8 cellular contexts compared by ENCODE assay signal in the genomic region with DNA sequence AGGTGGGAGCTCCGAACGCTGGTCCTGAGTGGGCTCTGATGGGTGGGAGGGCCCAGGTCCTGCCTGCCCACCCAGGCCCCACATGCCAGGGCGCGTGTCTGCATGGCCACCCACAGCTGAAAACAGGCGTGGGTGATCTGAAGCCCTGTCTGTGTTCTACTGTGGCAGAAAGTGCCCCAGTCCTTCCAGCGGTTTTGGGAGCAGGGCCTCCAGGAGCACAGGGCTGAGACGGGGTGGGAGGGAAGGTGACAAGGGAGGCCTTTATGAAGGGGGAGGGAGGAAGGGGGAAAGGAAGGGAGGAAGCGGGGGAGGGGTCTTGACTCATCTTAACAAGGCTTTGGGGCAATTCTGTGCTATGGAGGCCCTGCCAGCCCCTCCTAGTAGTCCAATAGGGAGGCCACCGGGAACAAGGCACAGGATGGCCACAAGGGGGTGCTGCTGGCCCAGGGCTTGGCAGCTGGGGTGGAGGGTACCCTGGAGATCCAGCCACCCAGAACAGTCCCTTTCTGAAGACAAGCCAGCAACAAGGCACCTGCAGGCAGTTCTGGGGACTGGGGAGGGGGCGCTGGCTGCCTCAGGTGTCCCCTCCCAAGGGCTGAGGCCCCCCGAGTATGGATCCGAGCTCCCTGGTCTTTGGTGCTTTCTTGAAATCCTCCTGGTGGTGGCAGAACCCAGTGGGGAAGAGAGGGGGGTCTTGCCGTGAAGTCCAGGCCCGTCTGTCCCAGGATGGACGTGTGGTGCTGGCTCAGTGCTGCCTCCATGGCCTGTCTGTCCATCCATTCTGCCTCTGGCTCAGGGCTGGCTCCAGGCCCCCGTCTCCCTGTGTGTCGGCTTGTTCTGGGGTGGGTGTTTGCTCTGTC. TPM values are rescaled to one million over a fixed set of nuclear protein-coding genes. Genes with fewer than 3 reads are reported as not detected.
DNase-seq lines count a peak whose midpoint lies in the region; ATAC-seq and TF ChIP-seq lines count a peak whose summit lies in the region.

No MANE protein-coding gene starts in this region.

- no peak for TF ChIP-seq POLR2A in esophagus squamous epithelium (IDR thresholded peaks at IDR 0.05)

- WGBS in esophagus squamous epithelium, 2 donors: 33 to 52% methylated on average over 5 to 10 of the region's 17 CpGs

- intact Hi-C loops in PC-3 (cut with micrococcal nuclease) (loop anchor here (2.0 to 5.0 kb wide), 2 partner anchors 65 to 101 kb away; no protein-coding TSS in a partner anchor), esophagus squamous epithelium (cut with DNase I) (loop anchor here (2.0 to 5.0 kb wide), 3 partner anchors 50 to 185 kb away; no protein-coding TSS in a partner anchor)

- H3K27me3 ChIP-seq in CD8-positive, alpha-beta memory T cell (ENCODE audit: insufficient read depth, low read length, poor library complexity, severe bottlenecking): no peaks in the 10 kb centered on the region
- no peaks in the 10 kb centered on the region for H3K27me3 ChIP-seq in PC-3 (ENCODE audit: low read length)
- H3K27me3 ChIP-seq in esophagus squamous epithelium: peaks cover 0 to 4% (median 0%) of the 10 kb centered on the region in 4 donors

- H3K27ac Mint-ChIP-seq in CD8-positive, alpha-beta memory T cell: no peak overlapping the region
- no peak overlapping the region for H3K27ac Mint-ChIP-seq in natural killer cell treated with Interleukin-12 subunit alpha and Interleukin-12 subunit beta and Interleukin-15 and Interleukin-18, amount 100 ng/mL, for 72 hours

- no peaks in the 10 kb centered on the region for H3K9me3 ChIP-seq in CD8-positive, alpha-beta memory T cell (ENCODE audit: low read length)
- H3K9me3 ChIP-seq in PC-3 (ENCODE audit: low read length) (no peaks in the 10 kb centered on the region), esophagus squamous epithelium (no peaks in the 10 kb centered on the region)

- no peaks in the 10 kb centered on the region for H3F3A ChIP-seq in PC-3 (ENCODE audit: low read length, unreplicated experiment)

- H4K20me1 ChIP-seq in PC-3 (ENCODE audit: low read length): no peaks in the 10 kb centered on the region

- H2AFZ ChIP-seq in PC-3 (ENCODE audit: low read length): no peak overlapping the region

- peaks cover 0 to 1% of the 10 kb centered on the region in 2 donors for H3K27me3 Mint-ChIP-seq in CD8-positive, alpha-beta memory T cell
- no peaks in the 10 kb centered on the region for H3K27me3 Mint-ChIP-seq in natural killer cell treated with Interleukin-12 subunit alpha and Interleukin-12 subunit beta and Interleukin-15 and Interleukin-18, amount 100 ng/mL, for 72 hours

- ATAC-seq in PC-3: peak; percentile 75
- peak; percentile 59 to 73 for ATAC-seq in natural killer cell treated with Interleukin-12 subunit alpha and Interleukin-12 subunit beta and Interleukin-15 and Interleukin-18, amount 100 ng/mL, for 72 hours
- ATAC-seq in GM19463 (IDR thresholded peaks at IDR 0.05; ENCODE audit: unreplicated experiment): no peak

- no peak overlapping the region for H3K4me3 ChIP-seq in CD8-positive, alpha-beta memory T cell (ENCODE audit: low read length)
- H3K4me3 ChIP-seq in PC-3 (ENCODE audit: low read length) (no peak overlapping the region), esophagus squamous epithelium (no peak overlapping the region)

- POLR2A ChIA-PET in CD8-positive, alpha-beta memory T cell (lab: Charles Lee): interaction anchor here (1.0 kb wide), 1 partner anchor 185 kb away, joined by 3 read pairs; no protein-coding TSS in a partner anchor
- POLR2A ChIA-PET in PC-3 (lab: Charles Lee; ENCODE audit: unreplicated experiment): no interaction called here

- H3K36me3 ChIP-seq in CD8-positive, alpha-beta memory T cell (ENCODE audit: insufficient read depth, low read length): no peaks in the 10 kb centered on the region
- no peaks in the 10 kb centered on the region for H3K36me3 ChIP-seq in PC-3 (ENCODE audit: low read depth, low read length)
- H3K36me3 ChIP-seq in esophagus squamous epithelium: peaks cover 0 to 11% (median 0%) of the 10 kb centered on the region in 3 donors

- peak; percentile 60 to 80 (median 63) for DNase-seq in CD8-positive, alpha-beta memory T cell
- DNase-seq in HT-29 (ENCODE audit: low spot score): peak; percentile 88
- DNase-seq in PC-3: peak; percentile 81
- DNase-seq in activated T-cell treated with anti-CD3 and anti-CD28 coated beads, Interleukin-2, amount 50 U/mL, for 1 hour: peak; percentile 83
- no peak for DNase-seq in esophagus squamous epithelium (lab: John Stamatoyannopoulos, UW)
- peak; percentile 76 for DNase-seq in natural killer cell treated with Interleukin-12 subunit alpha and Interleukin-12 subunit beta and Interleukin-15 and Interleukin-18, amount 100 ng/mL, for 72 hours (ENCODE audit: low spot score)
- peak; percentile 39 to 77 (median 66) for DNase-seq in stimulated activated naive CD4-positive, alpha-beta T cell (lab: John Stamatoyannopoulos, UW)

- H3K4me1 ChIP-seq in CD8-positive, alpha-beta memory T cell (ENCODE audit: insufficient read depth, low read length): no peaks in the 10 kb centered on the region
- H3K4me1 ChIP-seq in PC-3 (ENCODE audit: insufficient read depth, low read length) (no peaks in the 10 kb centered on the region), esophagus squamous epithelium (peaks cover 0 to 21% (median 0%) of the 10 kb centered on the region in 3 donors)

- H3K4me2 ChIP-seq in PC-3 (ENCODE audit: low read length): no peak overlapping the region

- CTCF ChIA-PET in CD8-positive, alpha-beta memory T cell (lab: Charles Lee): interaction anchor here (0.6 to 10.8 kb wide), 32 partner anchors 9 to 273 kb away, joined by 3 to 232 read pairs (median 5); partner anchors contain the start of gene FTH1
- CTCF ChIA-PET in PC-3 (lab: Charles Lee): interaction anchor here (0.6 to 3.6 kb wide), 7 partner anchors 27 to 211 kb away, joined by 3 to 41 read pairs (median 10); no protein-coding TSS in a partner anchor

- no peak overlapping the region for H3K27ac ChIP-seq in CD8-positive, alpha-beta memory T cell (ENCODE audit: low read depth, low read length)
- no peak overlapping the region for H3K27ac ChIP-seq in PC-3 (ENCODE audit: low read length)
- H3K27ac ChIP-seq in esophagus squamous epithelium: peak overlapping the region in 1 of 4 donors; percentile 1

- no peaks in the 10 kb centered on the region for H3K9me3 Mint-ChIP-seq in CD8-positive, alpha-beta memory T cell
- no peaks in the 10 kb centered on the region for H3K9me3 Mint-ChIP-seq in natural killer cell treated with Interleukin-12 subunit alpha and Interleukin-12 subunit beta and Interleukin-15 and Interleukin-18, amount 100 ng/mL, for 72 hours

- H3K79me2 ChIP-seq in PC-3 (ENCODE audit: low read length): no peaks in the 10 kb centered on the region

- H3K4me1 Mint-ChIP-seq in CD8-positive, alpha-beta memory T cell: peaks cover 5 to 14% (median 6%) of the 10 kb centered on the region in 3 donors
- peaks cover 5 to 8% of the 10 kb centered on the region in 2 donors for H3K4me1 Mint-ChIP-seq in natural killer cell treated with Interleukin-12 subunit alpha and Interleukin-12 subunit beta and Interleukin-15 and Interleukin-18, amount 100 ng/mL, for 72 hours (ENCODE audit: low read depth in 2 of 2)

- H3K9me2 ChIP-seq in PC-3 (replicated peaks; ENCODE audit: low read length): no peaks in the 10 kb centered on the region

- TF ChIP-seq CTCF in PC-3 (conservative IDR thresholded peaks at IDR 0.05; ENCODE audit: low read depth, low read length) (peak; percentile 95), esophagus squamous epithelium (IDR thresholded peaks at IDR 0.05) (peak; percentile 76 to 90 (median 82))

- no peak overlapping the region for H3K9ac ChIP-seq in PC-3 (ENCODE audit: low read length)

- no TSS peak for BruUV-seq in PC-3 (replicated peaks; lab: Mats Ljungman, UMichigan)

- H3K4me3 Mint-ChIP-seq in CD8-positive, alpha-beta memory T cell: no peak overlapping the region
- no peak overlapping the region for H3K4me3 Mint-ChIP-seq in natural killer cell treated with Interleukin-12 subunit alpha and Interleukin-12 subunit beta and Interleukin-15 and Interleukin-18, amount 100 ng/mL, for 72 hours

- H3K36me3 Mint-ChIP-seq in CD8-positive, alpha-beta memory T cell: no peaks in the 10 kb centered on the region
- H3K36me3 Mint-ChIP-seq in natural killer cell treated with Interleukin-12 subunit alpha and Interleukin-12 subunit beta and Interleukin-15 and Interleukin-18, amount 100 ng/mL, for 72 hours: no peaks in the 10 kb centered on the region

RNA-seq across cellular contexts. Expression of gene FADS3, which starts 6.3 kb away (rescaled TPM):
- 1 to 10 TPM; 5.8 to 7.7 TPM for total RNA-seq in CD8-positive, alpha-beta memory T cell
- polyA plus RNA-seq in CD8-positive, alpha-beta memory T cell: 2.6 TPM
- 42.2 and 44.0 TPM in 2 replicates for total RNA-seq in HT-29 (2014; rRNA removed; shearing (Covaris generic))
- total RNA-seq in PC-3 (2014; rRNA removed): 67.9 and 119 TPM in 2 replicates
- 10 to 100 TPM in 1 of 4 donors, 1 to 10 TPM in 3; 6.1 to 16.0 (median 7.1) TPM for total RNA-seq in esophagus squamous epithelium
- total RNA-seq in natural killer cell treated with Interleukin-12 subunit alpha and Interleukin-12 subunit beta and Interleukin-15 and Interleukin-18, amount 100 ng/mL, for 72 hours: 10 to 100 TPM; 13.2 to 14.0 TPM

RNA-seq across cellular contexts. Expression of gene RAB3IL1, which starts 19.7 kb away (rescaled TPM):
- total RNA-seq in CD8-positive, alpha-beta memory T cell: under 1 TPM; 0.28 to 0.53 TPM
- not detected for polyA plus RNA-seq in CD8-positive, alpha-beta memory T cell
- 1.6 TPM in 1 of 2 replicates, not detected in the other for total RNA-seq in HT-29 (2014; rRNA removed; shearing (Covaris generic))
- total RNA-seq in PC-3 (2014; rRNA removed) (6.6 and 7.9 TPM in 2 replicates), esophagus squamous epithelium (10 to 100 TPM in 1 of 4 donors, 1 to 10 TPM in 2, under 1 TPM in 1; 0.15 to 10.3 (median 5.0) TPM)
- total RNA-seq in natural killer cell treated with Interleukin-12 subunit alpha and Interleukin-12 subunit beta and Interleukin-15 and Interleukin-18, amount 100 ng/mL, for 72 hours: not detected

RNA-seq across cellular contexts. Expression of gene BEST1, which starts 52.5 kb away (rescaled TPM):
- under 1 TPM in 1 of 2 experiments, not detected in 1; 0.09 TPM for total RNA-seq in CD8-positive, alpha-beta memory T cell
- 1.5 TPM for polyA plus RNA-seq in CD8-positive, alpha-beta memory T cell
- 0.46 TPM in 1 of 2 replicates, not detected in the other for total RNA-seq in HT-29 (2014; rRNA removed; shearing (Covaris generic))
- total RNA-seq in PC-3 (2014; rRNA removed) (0.22 TPM in 1 of 2 replicates, not detected in the other), esophagus squamous epithelium (1 to 10 TPM in 1 of 4 donors, under 1 TPM in 3; 0.08 to 2.7 (median 0.39) TPM)
- total RNA-seq in natural killer cell treated with Interleukin-12 subunit alpha and Interleukin-12 subunit beta and Interleukin-15 and Interleukin-18, amount 100 ng/mL, for 72 hours: 1 to 10 TPM; 1.0 to 1.9 TPM
